Comparison of ENCODE assay signal across 1 cellular context in the genomic region with DNA sequence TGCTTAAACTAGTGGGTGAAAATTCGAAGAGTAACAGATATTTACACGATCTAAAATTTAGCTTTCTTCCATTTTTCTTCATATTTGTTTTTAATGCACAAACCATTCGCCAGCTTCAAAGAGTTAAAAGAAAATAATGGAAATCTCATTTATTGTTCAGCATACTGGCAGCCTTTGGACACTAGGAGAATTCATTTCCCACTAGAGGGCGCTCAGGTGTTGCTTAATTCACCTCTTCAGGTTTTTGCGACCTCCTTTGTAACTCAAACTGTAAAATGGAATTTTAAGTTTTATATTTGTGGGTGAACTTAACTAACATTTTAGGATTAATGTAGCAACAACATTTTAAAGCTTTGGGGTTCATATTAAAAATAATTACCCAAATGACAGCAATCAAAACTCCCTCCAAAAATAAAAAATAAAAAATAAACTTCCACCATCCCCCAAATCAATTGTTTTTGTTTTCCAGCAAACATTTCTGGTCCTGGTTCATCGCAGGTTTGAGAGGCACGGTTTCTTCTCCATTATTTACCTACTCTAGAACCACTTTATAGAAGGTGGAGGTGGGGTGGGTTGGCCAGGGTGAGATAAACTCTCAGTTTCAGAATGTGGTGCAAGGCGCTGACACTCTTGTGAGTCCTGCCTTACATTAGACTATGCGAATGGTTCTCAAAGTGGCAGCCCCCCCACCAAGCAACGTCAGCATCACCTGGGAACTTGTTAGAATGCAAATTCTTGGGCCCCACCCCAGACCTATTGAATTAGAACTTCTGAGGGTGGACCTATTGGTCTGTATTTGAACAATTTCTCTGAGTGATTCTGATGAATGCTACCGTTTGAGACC.
TF ChIP-seq lines count a peak whose summit lies in the region.

No MANE protein-coding gene starts in this region.

TF ChIP-seq in IMR-90, 13 proteins besides CTCF, POLR2A, EP300 and RAD21:
- TF ChIP-seq RFX5 (IDR thresholded peaks at IDR 0.05; ENCODE audit: low read depth, low read length) = no peak
- 0 out of 2 replicates have a peak, but pooled peaks have one; percentile 16 for TF ChIP-seq CEBPB (IDR thresholded peaks at IDR 0.05; ENCODE audit: low read depth, low read length)
- TF ChIP-seq SMC3 (IDR thresholded peaks at IDR 0.05; ENCODE audit: low read depth, low read length) = peak; percentile 92
- no peak for TF ChIP-seq USF2 (IDR thresholded peaks at IDR 0.05; ENCODE audit: low read depth, low read length)
- no peak for TF ChIP-seq CHD1 (IDR thresholded peaks at IDR 0.05; ENCODE audit: low read depth, low read length)
- no peak for TF ChIP-seq MAFK (IDR thresholded peaks at IDR 0.05; ENCODE audit: low read depth, low read length)
- no peak for TF ChIP-seq RCOR1 (IDR thresholded peaks at IDR 0.05; ENCODE audit: insufficient replicate concordance, low read length)
- no peak for TF ChIP-seq MXI1 (IDR thresholded peaks at IDR 0.05; ENCODE audit: borderline replicate concordance, low read depth, low read length)
- TF ChIP-seq, protein P1, sequence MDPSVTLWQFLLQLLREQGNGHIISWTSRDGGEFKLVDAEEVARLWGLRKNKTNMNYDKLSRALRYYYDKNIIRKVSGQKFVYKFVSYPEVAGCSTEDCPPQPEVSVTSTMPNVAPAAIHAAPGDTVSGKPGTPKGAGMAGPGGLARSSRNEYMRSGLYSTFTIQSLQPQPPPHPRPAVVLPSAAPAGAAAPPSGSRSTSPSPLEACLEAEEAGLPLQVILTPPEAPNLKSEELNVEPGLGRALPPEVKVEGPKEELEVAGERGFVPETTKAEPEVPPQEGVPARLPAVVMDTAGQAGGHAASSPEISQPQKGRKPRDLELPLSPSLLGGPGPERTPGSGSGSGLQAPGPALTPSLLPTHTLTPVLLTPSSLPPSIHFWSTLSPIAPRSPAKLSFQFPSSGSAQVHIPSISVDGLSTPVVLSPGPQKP (IDR thresholded peaks at IDR 0.05; ENCODE audit: borderline replicate concordance, low read depth, low read length) = no peak
TF ChIP-seq in IMR-90: peak in this region for 2.
